Comparison of ENCODE assay signal across 1 cellular context in the genomic region with DNA sequence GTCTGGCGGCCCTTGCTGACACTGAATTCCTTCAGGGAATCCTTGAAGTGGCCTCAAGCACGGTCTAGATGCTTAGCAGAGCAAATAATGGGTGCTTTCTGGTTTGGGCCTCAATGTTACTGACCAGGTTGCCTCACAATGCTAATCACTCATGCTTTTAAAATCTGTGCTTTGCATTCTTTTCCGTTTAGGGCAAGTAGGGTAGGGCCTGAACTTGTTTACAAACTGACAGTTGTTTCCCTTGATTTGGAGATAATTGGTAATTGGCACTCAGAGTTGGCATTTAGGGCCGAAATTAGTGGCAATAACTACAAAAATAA.
TF ChIP-seq lines count a peak whose summit lies in the region.

No MANE protein-coding gene starts in this region.

TF ChIP-seq in H1, 55 proteins besides CTCF, POLR2A, EP300 and RAD21 (continued from another document):
- TF ChIP-seq, protein P1, sequence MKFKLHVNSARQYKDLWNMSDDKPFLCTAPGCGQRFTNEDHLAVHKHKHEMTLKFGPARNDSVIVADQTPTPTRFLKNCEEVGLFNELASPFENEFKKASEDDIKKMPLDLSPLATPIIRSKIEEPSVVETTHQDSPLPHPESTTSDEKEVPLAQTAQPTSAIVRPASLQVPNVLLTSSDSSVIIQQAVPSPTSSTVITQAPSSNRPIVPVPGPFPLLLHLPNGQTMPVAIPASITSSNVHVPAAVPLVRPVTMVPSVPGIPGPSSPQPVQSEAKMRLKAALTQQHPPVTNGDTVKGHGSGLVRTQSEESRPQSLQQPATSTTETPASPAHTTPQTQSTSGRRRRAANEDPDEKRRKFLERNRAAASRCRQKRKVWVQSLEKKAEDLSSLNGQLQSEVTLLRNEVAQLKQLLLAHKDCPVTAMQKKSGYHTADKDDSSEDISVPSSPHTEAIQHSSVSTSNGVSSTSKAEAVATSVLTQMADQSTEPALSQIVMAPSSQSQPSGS (IDR thresholded peaks at IDR 0.05; ENCODE audit: low read length): no peak
- TF ChIP-seq FOSL1 (IDR thresholded peaks at IDR 0.05; ENCODE audit: insufficient read depth, low read depth, low read length): no peak
- no peak for TF ChIP-seq KDM5A (IDR thresholded peaks at IDR 0.05; ENCODE audit: low read length)
- no peak for TF ChIP-seq JUN (IDR thresholded peaks at IDR 0.05; ENCODE audit: low read depth, low read length)
- no peak for TF ChIP-seq TAF1 (IDR thresholded peaks at IDR 0.05; ENCODE audit: low read depth, low read length)
TF ChIP-seq in H1: peak in this region for 0.
